Comparison of ENCODE assay signal across 30 cellular contexts in genomic region chr5:127999909-128000308, GRCh38.
"Had no signal": no experiment of that assay in that cellular context is flagged by ENCODE, and none has a peak within 500 bp of the region (broad histone marks: within the 10 kb centered on the region; RNA-seq: fewer than 3 reads in every experiment).

No MANE protein-coding gene starts in this region.

- H3K4me1 ChIP-seq: parathyroid adenoma, psoas muscle, right lobe of liver, spleen, suprapubic skin, upper lobe of right lung, uterus had no signal

- H3K79me2 ChIP-seq: parathyroid adenoma had no signal

- FAIRE-seq: small intestine had no signal

- DNase-seq: naive thymus-derived CD8-positive, alpha-beta T cell; nephron progenitor cell; nucleus accumbens; ovary; posterior cingulate gyrus; psoas muscle; right cardiac atrium; right lobe of liver; sigmoid colon; spleen; stimulated activated CD4-positive, alpha-beta T cell treated with anti-CD3 and anti-CD28 coated beads, Interleukin-12 subunit alpha, Interleukin-12 subunit beta, amount 100 ng/mL, for 4 hours; stimulated activated CD4-positive, alpha-beta T cell treated with anti-CD3 and anti-CD28 coated beads, Interleukin-1b, Interleukin-23, amount 100 ng/mL, for 48 hours; stimulated activated CD4-positive, alpha-beta T cell treated with anti-CD3 and anti-CD28 coated beads, Interleukin-4, amount 100 ng/mL, for 1 hour; stimulated activated CD4-positive, alpha-beta T cell treated with anti-CD3 and anti-CD28 coated beads, Interleukin-4, amount 100 ng/mL, for 4 hours; stimulated activated CD8-positive, alpha-beta memory T cell treated with anti-CD3 and anti-CD28 coated beads, Interleukin-4, amount 100 ng/mL, for 48 hours; stimulated activated naive CD4-positive, alpha-beta T cell; stimulated activated naive CD8-positive, alpha-beta T cell treated with anti-CD3 and anti-CD28 coated beads, Interleukin-15, amount 100 ng/mL, for 72 hours; stimulated activated naive CD8-positive, alpha-beta T cell treated with anti-CD3 and anti-CD28 coated beads, Interleukin-15, Interleukin-2, amounts not matched to agents 100 U/mL and 50 U/mL, for 24 hours; substantia nigra; testis; tibial artery; transverse colon; upper lobe of right lung; uterus had no signal

- H2AFZ ChIP-seq: parathyroid adenoma had no signal

- H3K27ac ChIP-seq: neutrophil, ovary, parathyroid adenoma, psoas muscle, right lobe of liver, sigmoid colon, spleen, suprapubic skin, testis, tibial artery, transverse colon, upper lobe of right lung, uterus had no signal

- H3K36me3 ChIP-seq: neutrophil, ovary, right lobe of liver, sigmoid colon, suprapubic skin, tibial artery, transverse colon, upper lobe of right lung, uterus had no signal

- H3K9me3 ChIP-seq: neutrophil, ovary, psoas muscle, right lobe of liver, sigmoid colon, spleen, suprapubic skin, testis, tibial artery, transverse colon, upper lobe of right lung, uterus had no signal

- H3K9ac ChIP-seq: parathyroid adenoma had no signal

- H3K27me3 ChIP-seq: neutrophil, ovary, right lobe of liver, sigmoid colon, spleen, suprapubic skin, testis, tibial artery, transverse colon, upper lobe of right lung, uterus had no signal

- H3K4me3 ChIP-seq: ovary, psoas muscle, right lobe of liver, sigmoid colon, spleen, suprapubic skin, testis, tibial artery, transverse colon, upper lobe of right lung, uterus had no signal

- ATAC-seq: naive thymus-derived CD8-positive, alpha-beta T cell; natural killer cell treated with Interleukin-12 subunit alpha and Interleukin-12 subunit beta and Interleukin-15 and Interleukin-18, amount 100 ng/mL, for 72 hours; psoas muscle; right cardiac atrium; right lobe of liver; stimulated activated memory B cell treated with anti-CD40 and anti-IgM and Interleukin-4, amounts not matched to agents 10 μg/mL and 1 μg/mL and 100 μg/mL, for 72 hours; stimulated activated naive CD8-positive, alpha-beta T cell treated with anti-CD3 and anti-CD28 coated beads, Interleukin-15, amount 100 ng/mL, for 72 hours; stimulated activated naive CD8-positive, alpha-beta T cell treated with anti-CD3 and anti-CD28 coated beads, Interleukin-15, Interleukin-2, amounts not matched to agents 100 U/mL and 50 U/mL, for 24 hours; upper lobe of right lung had no signal
